Comparison of ENCODE assay signal across 9 cellular contexts in genomic region chr5:178207183-178207916, GRCh38. TPM values are rescaled to one million over a fixed set of nuclear protein-coding genes. Genes with fewer than 3 reads are reported as not detected.
DNase-seq lines count a peak whose midpoint lies in the region; ATAC-seq lines count a peak whose summit lies in the region.
"Had no signal": no experiment of that assay in that cellular context is flagged by ENCODE, and none has a peak within 500 bp of the region (broad histone marks: within the 10 kb centered on the region; RNA-seq: fewer than 3 reads in every experiment).

No MANE protein-coding gene starts in this region.

- peaks cover 19% of the 10 kb centered on the region for H3K4me1 Mint-ChIP-seq in T-helper 1 cell treated with Interleukin-12 subunit alpha and Interleukin-12 subunit beta and Interleukin-4 antibody, amounts not matched to agents 30 μg/mL and 1 μg/mL, for 36 hours (ENCODE audit: low read depth)
- H3K4me1 Mint-ChIP-seq in activated CD8-positive, alpha-beta T cell treated with anti-CD3 and anti-CD28 coated beads, Interleukin-2, amount 10 ng/mL, durations not matched to agents 7 days and 5 days (ENCODE audit: low read depth): peaks cover 47% of the 10 kb centered on the region
- H3K4me1 Mint-ChIP-seq in stimulated activated naive B cell treated with anti-CD40 and anti-IgM and Interleukin-4, amounts not matched to agents 10 μg/mL and 1 μg/mL and 100 μg/mL, for 72 hours: peaks cover 33 to 59% of the 10 kb centered on the region in 2 donors

- no peak for ATAC-seq in activated CD8-positive, alpha-beta T cell treated with anti-CD3 and anti-CD28 coated beads, Interleukin-2, amount 10 ng/mL, durations not matched to agents 7 days and 5 days
- ATAC-seq in left ventricle myocardium superior: peak; percentile 17
- ATAC-seq in stimulated activated naive B cell treated with anti-CD40 and anti-IgM and Interleukin-4, amounts not matched to agents 10 μg/mL and 1 μg/mL and 100 μg/mL, for 72 hours (replicated peaks): no peak
- ATAC-seq in GM21529 (IDR thresholded peaks at IDR 0.05; ENCODE audit: unreplicated experiment): no peak
- ATAC-seq in GM18858 (IDR thresholded peaks at IDR 0.05; ENCODE audit: unreplicated experiment): no peak

- POLR2A ChIA-PET in activated CD8-positive, alpha-beta T cell treated with anti-CD3 and anti-CD28 coated beads, Interleukin-2, amount 10 ng/mL, durations not matched to agents 7 days and 5 days (lab: Charles Lee): interaction anchor here (3.9 kb wide), 1 partner anchor 9 kb away, joined by 21 read pairs; no protein-coding TSS in a partner anchor

- no peaks in the 10 kb centered on the region for H3K27me3 Mint-ChIP-seq in T-helper 1 cell treated with Interleukin-12 subunit alpha and Interleukin-12 subunit beta and Interleukin-4 antibody, amounts not matched to agents 30 μg/mL and 1 μg/mL, for 36 hours (ENCODE audit: low read depth)
- peaks cover 2% of the 10 kb centered on the region for H3K27me3 Mint-ChIP-seq in activated CD8-positive, alpha-beta T cell treated with anti-CD3 and anti-CD28 coated beads, Interleukin-2, amount 10 ng/mL, durations not matched to agents 7 days and 5 days (ENCODE audit: low read depth)
- peaks cover 4 to 5% of the 10 kb centered on the region in 2 donors for H3K27me3 Mint-ChIP-seq in stimulated activated naive B cell treated with anti-CD40 and anti-IgM and Interleukin-4, amounts not matched to agents 10 μg/mL and 1 μg/mL and 100 μg/mL, for 72 hours

- H3K36me3 Mint-ChIP-seq in T-helper 1 cell treated with Interleukin-12 subunit alpha and Interleukin-12 subunit beta and Interleukin-4 antibody, amounts not matched to agents 30 μg/mL and 1 μg/mL, for 36 hours (ENCODE audit: low read depth): peaks cover 58% of the 10 kb centered on the region
- H3K36me3 Mint-ChIP-seq in activated CD8-positive, alpha-beta T cell treated with anti-CD3 and anti-CD28 coated beads, Interleukin-2, amount 10 ng/mL, durations not matched to agents 7 days and 5 days (ENCODE audit: low read depth): peaks cover 73% of the 10 kb centered on the region
- peaks cover 44 to 67% of the 10 kb centered on the region in 2 donors for H3K36me3 Mint-ChIP-seq in stimulated activated naive B cell treated with anti-CD40 and anti-IgM and Interleukin-4, amounts not matched to agents 10 μg/mL and 1 μg/mL and 100 μg/mL, for 72 hours

- intact Hi-C loops in left ventricle myocardium superior (cut with micrococcal nuclease): no loop called here

- CTCF ChIA-PET in activated CD8-positive, alpha-beta T cell treated with anti-CD3 and anti-CD28 coated beads, Interleukin-2, amount 10 ng/mL, durations not matched to agents 7 days and 5 days (lab: Charles Lee): interaction anchor here (0.6 to 1.6 kb wide), 2 partner anchors 28 to 131 kb away, joined by 3 to 6 read pairs; no protein-coding TSS in a partner anchor

- H3K9me3 Mint-ChIP-seq in T-helper 1 cell treated with Interleukin-12 subunit alpha and Interleukin-12 subunit beta and Interleukin-4 antibody, amounts not matched to agents 30 μg/mL and 1 μg/mL, for 36 hours: no peaks in the 10 kb centered on the region
- H3K9me3 Mint-ChIP-seq in activated CD8-positive, alpha-beta T cell treated with anti-CD3 and anti-CD28 coated beads, Interleukin-2, amount 10 ng/mL, durations not matched to agents 7 days and 5 days (ENCODE audit: insufficient read depth): no peaks in the 10 kb centered on the region
- H3K9me3 Mint-ChIP-seq in stimulated activated naive B cell treated with anti-CD40 and anti-IgM and Interleukin-4, amounts not matched to agents 10 μg/mL and 1 μg/mL and 100 μg/mL, for 72 hours: peaks cover 0 to 3% of the 10 kb centered on the region in 2 donors

- DNase-seq in T-helper 1 cell (no peak), left ventricle myocardium superior (no peak), T-helper 9 cell (no peak)
- no peak for DNase-seq in activated CD8-positive, alpha-beta T cell treated with anti-CD3 and anti-CD28 coated beads, Interleukin-2, amount 10 ng/mL, durations not matched to agents 7 days and 5 days
- DNase-seq in stimulated activated naive B cell treated with anti-CD40 and anti-IgM and Interleukin-4, amounts not matched to agents 10 μg/mL and 1 μg/mL and 100 μg/mL, for 72 hours: no peak

- peak overlapping the region; percentile 45 for H3K27ac Mint-ChIP-seq in T-helper 1 cell treated with Interleukin-12 subunit alpha and Interleukin-12 subunit beta and Interleukin-4 antibody, amounts not matched to agents 30 μg/mL and 1 μg/mL, for 36 hours
- peak overlapping the region; percentile 76 for H3K27ac Mint-ChIP-seq in activated CD8-positive, alpha-beta T cell treated with anti-CD3 and anti-CD28 coated beads, Interleukin-2, amount 10 ng/mL, durations not matched to agents 7 days and 5 days
- peak overlapping the region; percentile 88 for H3K27ac Mint-ChIP-seq in stimulated activated naive B cell treated with anti-CD40 and anti-IgM and Interleukin-4, amounts not matched to agents 10 μg/mL and 1 μg/mL and 100 μg/mL, for 72 hours

- H3K4me3 Mint-ChIP-seq in T-helper 1 cell treated with Interleukin-12 subunit alpha and Interleukin-12 subunit beta and Interleukin-4 antibody, amounts not matched to agents 30 μg/mL and 1 μg/mL, for 36 hours: no peak overlapping the region
- peak overlapping the region; percentile 89 for H3K4me3 Mint-ChIP-seq in activated CD8-positive, alpha-beta T cell treated with anti-CD3 and anti-CD28 coated beads, Interleukin-2, amount 10 ng/mL, durations not matched to agents 7 days and 5 days
- H3K4me3 Mint-ChIP-seq in stimulated activated naive B cell treated with anti-CD40 and anti-IgM and Interleukin-4, amounts not matched to agents 10 μg/mL and 1 μg/mL and 100 μg/mL, for 72 hours: peak overlapping the region; percentile 57 to 88

RNA-seq across cellular contexts. Expression of gene HNRNPAB, which starts 3.0 kb away (rescaled TPM):
- 100 to 1,000 TPM; 335 to 336 TPM for total RNA-seq in activated CD8-positive, alpha-beta T cell treated with anti-CD3 and anti-CD28 coated beads, Interleukin-2, amount 10 ng/mL, durations not matched to agents 7 days and 5 days
- total RNA-seq in left ventricle myocardium superior: 82.8 TPM

RNA-seq across cellular contexts. Expression of gene GMCL2, which starts 20.2 kb away (rescaled TPM):
- not detected for total RNA-seq in activated CD8-positive, alpha-beta T cell treated with anti-CD3 and anti-CD28 coated beads, Interleukin-2, amount 10 ng/mL, durations not matched to agents 7 days and 5 days
- total RNA-seq in left ventricle myocardium superior: not detected
- total RNA-seq: ascending aorta had no signal

RNA-seq across cellular contexts. Expression of gene PHYKPL, which starts 25.3 kb away (rescaled TPM):
- total RNA-seq in activated CD8-positive, alpha-beta T cell treated with anti-CD3 and anti-CD28 coated beads, Interleukin-2, amount 10 ng/mL, durations not matched to agents 7 days and 5 days: 100 to 1,000 TPM; 125 to 126 TPM
- 40.7 TPM for total RNA-seq in left ventricle myocardium superior

RNA-seq across cellular contexts. Expression of gene NHP2, which starts 53.7 kb away (rescaled TPM):
- total RNA-seq in activated CD8-positive, alpha-beta T cell treated with anti-CD3 and anti-CD28 coated beads, Interleukin-2, amount 10 ng/mL, durations not matched to agents 7 days and 5 days: 100 to 1,000 TPM; 176 to 184 TPM
- total RNA-seq in left ventricle myocardium superior: 74.5 TPM
